12 cellular contexts compared by ENCODE assay signal in the genomic region with DNA sequence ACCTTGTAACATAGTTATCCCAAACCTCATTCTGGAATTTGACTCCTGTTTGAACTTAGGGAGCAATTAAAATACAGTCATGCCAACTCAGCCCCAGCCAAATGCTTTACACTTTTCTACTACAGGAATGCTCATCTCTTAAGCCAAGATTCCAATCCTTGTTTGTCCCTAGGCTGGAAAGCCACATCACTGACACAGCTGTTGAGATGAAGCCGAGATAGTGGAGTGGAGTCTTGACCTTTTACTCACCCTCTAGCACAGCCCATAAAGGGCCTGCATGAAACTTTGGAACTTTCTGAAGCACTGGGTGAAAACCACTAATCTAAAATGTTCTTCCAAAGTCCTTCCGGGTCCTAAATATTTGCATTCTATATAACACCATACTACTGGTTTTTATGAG.
DNase-seq lines count a peak whose midpoint lies in the region; ATAC-seq and TF ChIP-seq lines count a peak whose summit lies in the region.
"Had no signal": no experiment of that assay in that cellular context is flagged by ENCODE, and none has a peak within 500 bp of the region (broad histone marks: within the 10 kb centered on the region; RNA-seq: fewer than 3 reads in every experiment).

No MANE protein-coding gene starts in this region.

- no peak overlapping the region for H3K18ac ChIP-seq in mesendoderm (ENCODE audit: low read length)

- CTCF ChIA-PET in activated CD8-positive, alpha-beta T cell treated with anti-CD3 and anti-CD28 coated beads for 36 hours (lab: Charles Lee), result no interaction called here

- H3K4me3 ChIP-seq in AG10803 (ENCODE audit: low read length) (no peak overlapping the region), LNCaP clone FGC (ENCODE audit: low read depth, low read length) (no peak overlapping the region), choroid plexus epithelial cell (ENCODE audit: low read depth, low read length) (no peak overlapping the region), mesendoderm (ENCODE audit: low read length) (no peak overlapping the region)
- H3K4me3 ChIP-seq: esophagus squamous epithelium had no signal

- no peak overlapping the region for H3K9ac ChIP-seq in mesendoderm (ENCODE audit: low read length)

- H3K27ac Mint-ChIP-seq in activated CD8-positive, alpha-beta T cell treated with anti-CD3 and anti-CD28 coated beads for 36 hours, result no peak overlapping the region
- H3K27ac Mint-ChIP-seq: brain; stimulated activated effector memory CD8-positive, alpha-beta T cell treated with anti-CD3 and anti-CD28 coated beads, Interleukin-12 subunit alpha, Interleukin-12 subunit beta, amount 100 ng/mL, for 72 hours had no signal

- no peak overlapping the region for H3K56ac ChIP-seq in mesendoderm (ENCODE audit: low read length)

- TF ChIP-seq CTCF in AG10803 (conservative IDR thresholded peaks at IDR 0.05; ENCODE audit: low read length), result no peak
- no peak for TF ChIP-seq CTCF in LNCaP clone FGC (IDR thresholded peaks at IDR 0.05; ENCODE audit: control insufficient read depth, extremely low read depth, insufficient read depth)
- TF ChIP-seq CTCF in choroid plexus epithelial cell (conservative IDR thresholded peaks at IDR 0.05; ENCODE audit: low read depth, low read length), result no peak
- TF ChIP-seq CTCF in activated CD8-positive, alpha-beta T cell treated with anti-CD3 and anti-CD28 coated beads for 36 hours (IDR thresholded peaks at IDR 0.05), result no peak

- no peak overlapping the region for H3K4me3 Mint-ChIP-seq in activated CD8-positive, alpha-beta T cell treated with anti-CD3 and anti-CD28 coated beads for 36 hours
- H3K4me3 Mint-ChIP-seq: brain; stimulated activated effector memory CD8-positive, alpha-beta T cell treated with anti-CD3 and anti-CD28 coated beads, Interleukin-12 subunit alpha, Interleukin-12 subunit beta, amount 100 ng/mL, for 72 hours had no signal

- DNase-seq in AG10803 (ENCODE audit: low read depth) (peak; percentile 92), LNCaP clone FGC (ENCODE audit: low read depth) (peak; percentile 70), choroid plexus epithelial cell (ENCODE audit: low read depth) (peak; percentile 47), mesendoderm (peak; percentile 89), Ammon's horn (ENCODE audit: low spot score) (no peak), amniotic stem cell (lab: John Stamatoyannopoulos, UW) (no peak)
- DNase-seq in activated CD8-positive, alpha-beta T cell treated with anti-CD3 and anti-CD28 coated beads for 36 hours, result no peak
- DNase-seq: esophagus squamous epithelium, T-helper 1 cell had no signal

- H2BK120ac ChIP-seq in mesendoderm (ENCODE audit: low read depth, low read length), result no peak overlapping the region

- no peaks in the 10 kb centered on the region for H3K79me2 ChIP-seq in mesendoderm (ENCODE audit: control insufficient read depth, insufficient read depth, low read length)

- no peaks in the 10 kb centered on the region for H3K36me3 Mint-ChIP-seq in activated CD8-positive, alpha-beta T cell treated with anti-CD3 and anti-CD28 coated beads for 36 hours (ENCODE audit: low read depth)
- H3K36me3 Mint-ChIP-seq: brain; stimulated activated effector memory CD8-positive, alpha-beta T cell treated with anti-CD3 and anti-CD28 coated beads, Interleukin-12 subunit alpha, Interleukin-12 subunit beta, amount 100 ng/mL, for 72 hours had no signal

- H2AK5ac ChIP-seq in mesendoderm (ENCODE audit: low read length), result no peak overlapping the region

- H3K27me3 Mint-ChIP-seq in activated CD8-positive, alpha-beta T cell treated with anti-CD3 and anti-CD28 coated beads for 36 hours, result no peaks in the 10 kb centered on the region
- H3K27me3 Mint-ChIP-seq: brain had no signal

- POLR2A ChIA-PET in activated CD8-positive, alpha-beta T cell treated with anti-CD3 and anti-CD28 coated beads for 36 hours (lab: Charles Lee), result no interaction called here

- H3K27me3 ChIP-seq in mesendoderm (ENCODE audit: insufficient read depth, low read length, poor library complexity), result no peaks in the 10 kb centered on the region
- H3K27me3 ChIP-seq: esophagus squamous epithelium had no signal

- no peak overlapping the region for H4K5ac ChIP-seq in mesendoderm (ENCODE audit: low read length)

- no peaks in the 10 kb centered on the region for H3K4me1 Mint-ChIP-seq in activated CD8-positive, alpha-beta T cell treated with anti-CD3 and anti-CD28 coated beads for 36 hours (ENCODE audit: low read depth)
- H3K4me1 Mint-ChIP-seq: stimulated activated effector memory CD8-positive, alpha-beta T cell treated with anti-CD3 and anti-CD28 coated beads, Interleukin-12 subunit alpha, Interleukin-12 subunit beta, amount 100 ng/mL, for 72 hours had no signal

- no CpG with 5 or more reads among the region's 2 CpGs for WGBS in mesendoderm (ENCODE audit: extremely low coverage, insufficient coverage, low lambda C conversion rate)

- no peak overlapping the region for H3K4me2 ChIP-seq in mesendoderm (ENCODE audit: low read length)

- no peak overlapping the region for H3K23ac ChIP-seq in mesendoderm (ENCODE audit: low read length)

- no peaks in the 10 kb centered on the region for H3K79me1 ChIP-seq in mesendoderm (ENCODE audit: low read length)

- H3K4ac ChIP-seq in mesendoderm (ENCODE audit: low read depth, low read length), result no peak overlapping the region

- intact Hi-C loops in activated CD8-positive, alpha-beta T cell treated with anti-CD3 and anti-CD28 coated beads for 36 hours (cut with micrococcal nuclease), result no loop called here

- H2BK5ac ChIP-seq in mesendoderm (ENCODE audit: low read length), result no peak overlapping the region

- H3K27ac ChIP-seq in mesendoderm (ENCODE audit: low read depth, low read length), result no peak overlapping the region
- H3K27ac ChIP-seq: esophagus squamous epithelium had no signal

- no peaks in the 10 kb centered on the region for H3K36me3 ChIP-seq in mesendoderm (ENCODE audit: control insufficient read depth, insufficient read depth, low read length)
- H3K36me3 ChIP-seq: esophagus squamous epithelium had no signal

- no peak overlapping the region for H4K8ac ChIP-seq in mesendoderm (ENCODE audit: low read depth, low read length)

- ATAC-seq in HG03565 (IDR thresholded peaks at IDR 0.05; ENCODE audit: unreplicated experiment), result no peak
- no peak for ATAC-seq in activated CD8-positive, alpha-beta T cell treated with anti-CD3 and anti-CD28 coated beads for 36 hours

- no peak overlapping the region for H2BK15ac ChIP-seq in mesendoderm (replicated peaks; ENCODE audit: low read depth)

- no peaks in the 10 kb centered on the region for H3K4me1 ChIP-seq in mesendoderm (ENCODE audit: control insufficient read depth, low read depth, low read length)
- H3K4me1 ChIP-seq: esophagus squamous epithelium had no signal

- H3K9me3 Mint-ChIP-seq in activated CD8-positive, alpha-beta T cell treated with anti-CD3 and anti-CD28 coated beads for 36 hours, result no peaks in the 10 kb centered on the region
- H3K9me3 Mint-ChIP-seq: brain; stimulated activated effector memory CD8-positive, alpha-beta T cell treated with anti-CD3 and anti-CD28 coated beads, Interleukin-12 subunit alpha, Interleukin-12 subunit beta, amount 100 ng/mL, for 72 hours had no signal

Comparison
In these comparisons a context has a peak if more than half of its experiments do, and no peak if none do; other contexts are left out.
1. DNase-seq: peak in AG10803 (single experiment), LNCaP clone FGC (single experiment), choroid plexus epithelial cell (single experiment) and mesendoderm (single experiment); none in Ammon's horn (single experiment), amniotic stem cell (single experiment) and activated CD8-positive, alpha-beta T cell treated with anti-CD3 and anti-CD28 coated beads for 36 hours (single experiment).